1 cellular context compared by ENCODE assay signal in genomic region chr3:197238842-197239241, GRCh38.
TF ChIP-seq lines count a peak whose summit lies in the region.

No MANE protein-coding gene starts in this region.

TF ChIP-seq in GM12878, 131 proteins besides CTCF, POLR2A, EP300 and RAD21:
- TF ChIP-seq ATF7 (IDR thresholded peaks at IDR 0.05; ENCODE audit: low read depth): 0 out of 2 replicates have a peak, but pooled peaks have one; percentile 32
- TF ChIP-seq KDM1A (IDR thresholded peaks at IDR 0.05; ENCODE audit: borderline replicate concordance): no peak
- 0 out of 2 replicates have a peak, but pooled peaks have one; percentile 46 for TF ChIP-seq MEF2A (IDR thresholded peaks at IDR 0.05; ENCODE audit: insufficient read depth, low read depth, low read length)
- TF ChIP-seq ZNF384 (IDR thresholded peaks at IDR 0.05; ENCODE audit: borderline replicate concordance, low read depth, low read length): peak; percentile 64; the same call in 1 of the 2 replicates
- peak in 1 of 2 experiments; percentile 35; a peak in 1 of 4 replicates for TF ChIP-seq IKZF2 (IDR thresholded peaks at IDR 0.05)
- no peak for TF ChIP-seq SPI1 (IDR thresholded peaks at IDR 0.05; ENCODE audit: borderline replicate concordance, insufficient read depth, low read depth, low read length)
- TF ChIP-seq ATF2 (IDR thresholded peaks at IDR 0.05; ENCODE audit: low read length): peak; percentile 28; the same call in 1 of the 2 replicates
- TF ChIP-seq RELB (IDR thresholded peaks at IDR 0.05; ENCODE audit: low read depth): peak; percentile 40; the same call in 1 of the 2 replicates
- TF ChIP-seq NBN (IDR thresholded peaks at IDR 0.05): peak; percentile 52; the same call in 1 of the 2 replicates
- TF ChIP-seq MLLT1 (IDR thresholded peaks at IDR 0.05): peak; percentile 65
- TF ChIP-seq USF2 (IDR thresholded peaks at IDR 0.05; ENCODE audit: borderline replicate concordance, low read depth, low read length): no peak
- peak; percentile 50; the same call in 1 of the 2 replicates for TF ChIP-seq JUNB (IDR thresholded peaks at IDR 0.05)
- TF ChIP-seq BCL3 (IDR thresholded peaks at IDR 0.05; ENCODE audit: borderline replicate concordance, insufficient read depth, low read depth, low read length, poor library complexity, severe bottlenecking): no peak
